19 cellular contexts compared by ENCODE assay signal in genomic region chr16:86222541-86222940, GRCh38.
DNase-seq lines count a peak whose midpoint lies in the region; ATAC-seq and TF ChIP-seq lines count a peak whose summit lies in the region.
"Had no signal": no experiment of that assay in that cellular context is flagged by ENCODE, and none has a peak within 500 bp of the region (broad histone marks: within the 10 kb centered on the region; RNA-seq: fewer than 3 reads in every experiment).

No MANE protein-coding gene starts in this region.

- peak overlapping the region; percentile 72 for H3K4me2 ChIP-seq in hepatocyte

- peaks cover 22% of the 10 kb centered on the region for H3K4me1 Mint-ChIP-seq in brain
- H3K4me1 Mint-ChIP-seq: activated B cell treated with CpG ODN at 0.5 μM for 24 hours had no signal

- H3K4me3 Mint-ChIP-seq in brain, result peak overlapping the region in 4 of 5 experiments; percentile 9 to 72 (median 20)
- H3K4me3 Mint-ChIP-seq: activated B cell treated with CpG ODN at 0.5 μM for 24 hours had no signal

- H3K27ac Mint-ChIP-seq in brain, result peak overlapping the region in 2 of 5 experiments; percentile 78 to 82
- H3K27ac Mint-ChIP-seq: activated B cell treated with CpG ODN at 0.5 μM for 24 hours had no signal

- H3K27me3 ChIP-seq in hepatocyte (no peaks in the 10 kb centered on the region), ascending aorta (no peaks in the 10 kb centered on the region)

- no peaks in the 10 kb centered on the region for H3K79me2 ChIP-seq in hepatocyte

- intact Hi-C loops in cardiac septum (cut with DNase I) (no loop called here), left cardiac atrium (cut with DNase I) (no loop called here), ascending aorta (cut with DNase I) (no loop called here)

- TF ChIP-seq CTCF in brain (conservative IDR thresholded peaks at IDR 0.05), result no peak
- TF ChIP-seq CTCF in hepatocyte (IDR thresholded peaks at IDR 0.05; ENCODE audit: poor library complexity), result no peak
- no peak for TF ChIP-seq CTCF in ascending aorta (IDR thresholded peaks at IDR 0.05)

- H3K9me2 ChIP-seq in hepatocyte (replicated peaks; ENCODE audit: insufficient read depth), result no peaks in the 10 kb centered on the region

- peaks cover 25% of the 10 kb centered on the region for H3K27me3 Mint-ChIP-seq in brain

- H3K9me3 Mint-ChIP-seq in brain, result peaks cover 0 to 6% (median 0%) of the 10 kb centered on the region in 5 experiments
- H3K9me3 Mint-ChIP-seq: activated B cell treated with CpG ODN at 0.5 μM for 24 hours had no signal

- H3K9me3 ChIP-seq in hepatocyte (ENCODE audit: low read depth) (no peaks in the 10 kb centered on the region), ascending aorta (no peaks in the 10 kb centered on the region)
- H3K9me3 ChIP-seq: lower lobe of right lung, tibial artery had no signal

- ATAC-seq in left cardiac atrium, result no peak
- ATAC-seq in left lobe of liver, result no peak
- ATAC-seq: GM12878, lower lobe of right lung had no signal

- H3K4me1 ChIP-seq in hepatocyte (ENCODE audit: insufficient read depth), result peaks cover 44% of the 10 kb centered on the region
- no peaks in the 10 kb centered on the region for H3K4me1 ChIP-seq in ascending aorta
- H3K4me1 ChIP-seq: tibial artery had no signal

- H3K4me3 ChIP-seq in hepatocyte (no peak overlapping the region), ascending aorta (no peak overlapping the region)
- H3K4me3 ChIP-seq: GM12878, lower lobe of right lung, tibial artery had no signal

- DNase-seq in cardiac septum (ENCODE audit: low spot score) (peak; percentile 20), left cardiac atrium (no peak), hepatocyte (ENCODE audit: low spot score) (peak; percentile 58), ascending aorta (ENCODE audit: low spot score in 2 of 2) (no peak), anterior cingulate cortex (lab: John Stamatoyannopoulos, UW) (no peak), left lobe of liver (ENCODE audit: low spot score) (no peak), NCI-H128 (lab: John Stamatoyannopoulos, UW; ENCODE audit: unreplicated experiment) (no peak)
- DNase-seq: activated B cell treated with CpG ODN at 0.5 μM for 24 hours; activated CD8-positive, alpha-beta memory T cell treated with anti-CD3 and anti-CD28 coated beads, Interleukin-2, amount 50 U/mL, for 48 hours; effector CD8-positive, alpha-beta T cell; hypothalamus; Karpas-422; lower lobe of right lung; NCI-H1930; NCI-H748 treated with DMSO at 0.1 percent for 48 hours; stimulated activated CD4-positive, alpha-beta T cell treated with anti-CD3 and anti-CD28 coated beads, Interleukin-15, amount 100 ng/mL, for 24 hours; tibial artery had no signal

- H3K36me3 Mint-ChIP-seq in brain, result no peaks in the 10 kb centered on the region

- WGBS in hepatocyte (ENCODE audit: low lambda C conversion rate, missing lambda C conversion rate), result 23% methylated on average over 13 of the region's 13 CpGs

- no peaks in the 10 kb centered on the region for H4K20me1 ChIP-seq in hepatocyte (ENCODE audit: insufficient read depth, poor library complexity, severe bottlenecking)

- H3K36me3 ChIP-seq in hepatocyte (replicated peaks; ENCODE audit: insufficient read depth, low read depth) (no peaks in the 10 kb centered on the region), ascending aorta (no peaks in the 10 kb centered on the region)
- H3K36me3 ChIP-seq: lower lobe of right lung, tibial artery had no signal

- H3K27ac ChIP-seq in hepatocyte (peak overlapping the region; percentile 89), ascending aorta (no peak overlapping the region)
- H3K27ac ChIP-seq: lower lobe of right lung, tibial artery had no signal

- H2AFZ ChIP-seq in hepatocyte, result no peak overlapping the region

Comparison
In these comparisons a context has a peak if more than half of its experiments do, and no peak if none do; other contexts are left out.
1. DNase-seq: peak in cardiac septum (single experiment) and hepatocyte (single experiment); none in left cardiac atrium (single experiment), ascending aorta (0 of 2), anterior cingulate cortex (0 of 58), left lobe of liver (single experiment) and NCI-H128 (single experiment).